38 cellular contexts compared by ENCODE assay signal in the genomic region with DNA sequence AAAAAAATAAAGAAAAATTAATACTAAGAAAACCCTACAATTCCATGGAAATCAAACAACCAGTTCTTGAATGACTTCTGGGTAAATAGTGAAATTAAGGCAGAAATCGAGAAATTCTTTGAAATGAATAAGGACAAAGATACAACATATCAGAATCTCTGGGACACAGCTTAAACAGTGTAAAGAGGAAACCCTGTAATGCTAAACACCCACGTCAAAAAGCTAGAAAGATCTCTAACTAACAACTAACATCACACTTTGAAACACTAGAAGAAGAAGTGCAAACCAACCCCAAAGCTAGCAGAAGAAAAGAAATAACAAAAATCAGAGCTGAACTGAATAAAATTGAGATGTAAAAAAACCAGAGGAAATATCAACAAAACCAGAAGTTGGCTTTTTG.
"Had no signal": no experiment of that assay in that cellular context is flagged by ENCODE, and none has a peak within 500 bp of the region (broad histone marks: within the 10 kb centered on the region; RNA-seq: fewer than 3 reads in every experiment).

No MANE protein-coding gene starts in this region.

- H3K27ac Mint-ChIP-seq: activated CD4-positive, alpha-beta memory T cell treated with anti-CD3 and anti-CD28 coated beads, Interleukin-2, amount 10 ng/mL, durations not matched to agents 7 days and 5 days; activated CD4-positive, alpha-beta T cell treated with anti-CD3 and anti-CD28 coated beads for 36 hours; activated CD4-positive, alpha-beta T cell treated with anti-CD3 and anti-CD28 coated beads, Interleukin-2, amount 10 ng/mL, durations not matched to agents 7 days and 5 days; activated CD8-positive, alpha-beta memory T cell treated with anti-CD3 and anti-CD28 coated beads, Interleukin-2, amount 10 ng/mL, durations not matched to agents 7 days and 5 days; activated CD8-positive, alpha-beta T cell treated with anti-CD3 and anti-CD28 coated beads, Interleukin-2, amount 10 ng/mL, durations not matched to agents 7 days and 5 days; activated naive CD4-positive, alpha-beta T cell treated with anti-CD3 and anti-CD28 coated beads for 36 hours; activated naive CD4-positive, alpha-beta T cell treated with anti-CD3 and anti-CD28 coated beads, Interleukin-2, amount 50 U/mL, for 24 hours; activated naive CD8-positive, alpha-beta T cell; activated naive CD8-positive, alpha-beta T cell treated with anti-CD3 and anti-CD28 coated beads, Interleukin-2, amount 10 ng/mL, durations not matched to agents 7 days and 5 days; activated naive CD8-positive, alpha-beta T cell treated with anti-CD3 and anti-CD28 coated beads, Interleukin-2, amount 50 U/mL, for 24 hours; activated T-cell treated with anti-CD3 and anti-CD28 coated beads, Interleukin-2, amount 50 U/mL, for 72 hours; activated T-helper 1 cell treated with anti-CD3 and anti-CD28 coated beads, Interleukin-12 subunit alpha, Interleukin-12 subunit beta, Interleukin-2, Interleukin-4 antibody, amounts not matched to agents 30 ng/mL and 10 ng/mL and 1 ng/mL, durations not matched to agents 14 hours and 24 hours and 36 hours; activated T-helper 17 cell treated with anti-CD3 and anti-CD28 coated beads, Interleukin-2, amount 50 U/mL, for 72 hours; T-helper 1 cell treated with Interleukin-12 subunit alpha and Interleukin-12 subunit beta and Interleukin-4 antibody, amounts not matched to agents 30 μg/mL and 1 μg/mL, for 36 hours; T-helper 2 cell treated with Interferon-gamma antibody and Interleukin-4, amounts not matched to agents 5 μg/mL and 100 μg/mL, for 36 hours; WTC11 had no signal

- H3K36me3 Mint-ChIP-seq: activated CD8-positive, alpha-beta memory T cell treated with anti-CD3 and anti-CD28 coated beads, Interleukin-2, amount 10 ng/mL, durations not matched to agents 7 days and 5 days; activated naive CD4-positive, alpha-beta T cell treated with anti-CD3 and anti-CD28 coated beads, Interleukin-2, amount 50 U/mL, for 24 hours; activated naive CD8-positive, alpha-beta T cell had no signal

- H3K4me1 Mint-ChIP-seq: WTC11 had no signal

- H3K27me3 Mint-ChIP-seq: activated CD4-positive, alpha-beta T cell treated with anti-CD3 and anti-CD28 coated beads for 36 hours; activated CD4-positive, alpha-beta T cell treated with anti-CD3 and anti-CD28 coated beads, Interleukin-2, amount 10 ng/mL, durations not matched to agents 7 days and 5 days; activated CD8-positive, alpha-beta memory T cell treated with anti-CD3 and anti-CD28 coated beads, Interleukin-2, amount 10 ng/mL, durations not matched to agents 7 days and 5 days; activated naive CD4-positive, alpha-beta T cell treated with anti-CD3 and anti-CD28 coated beads, Interleukin-2, amount 50 U/mL, for 24 hours; activated naive CD8-positive, alpha-beta T cell; activated naive CD8-positive, alpha-beta T cell treated with anti-CD3 and anti-CD28 coated beads, Interleukin-2, amount 10 ng/mL, durations not matched to agents 7 days and 5 days; activated naive CD8-positive, alpha-beta T cell treated with anti-CD3 and anti-CD28 coated beads, Interleukin-2, amount 50 U/mL, for 24 hours; activated T-helper 17 cell treated with anti-CD3 and anti-CD28 coated beads, Interleukin-2, amount 50 U/mL, for 72 hours had no signal

- DNase-seq: activated CD4-positive, alpha-beta memory T cell treated with anti-CD3 and anti-CD28 coated beads, Interleukin-2, amount 10 ng/mL, durations not matched to agents 7 days and 5 days; activated CD4-positive, alpha-beta T cell treated with anti-CD3 and anti-CD28 coated beads for 1 hour; activated CD4-positive, alpha-beta T cell treated with anti-CD3 and anti-CD28 coated beads for 36 hours; activated CD4-positive, alpha-beta T cell treated with anti-CD3 and anti-CD28 coated beads for 48 hours; activated CD4-positive, alpha-beta T cell treated with anti-CD3 and anti-CD28 coated beads, Interleukin-2, amount 10 ng/mL, durations not matched to agents 7 days and 5 days; activated CD4-positive, alpha-beta T cell treated with anti-CD3 and anti-CD28 coated beads, Interleukin-2, amount 50 U/mL, for 48 hours; activated CD4-positive, CD25-positive, alpha-beta regulatory T cell; activated CD8-positive, alpha-beta memory T cell treated with anti-CD3 and anti-CD28 coated beads for 24 hours; activated CD8-positive, alpha-beta memory T cell treated with anti-CD3 and anti-CD28 coated beads, Interleukin-2, amount 10 ng/mL, durations not matched to agents 7 days and 5 days; activated CD8-positive, alpha-beta memory T cell treated with anti-CD3 and anti-CD28 coated beads, Interleukin-2, amount 50 U/mL, for 48 hours; activated CD8-positive, alpha-beta T cell treated with anti-CD3 and anti-CD28 coated beads, Interleukin-2, amount 10 ng/mL, durations not matched to agents 7 days and 5 days; activated effector memory CD4-positive, alpha-beta T cell treated with anti-CD3 and anti-CD28 coated beads, Interleukin-2, amount 50 U/mL, for 16 hours; activated gamma-delta T cell treated with Interleukin-2 at 50 U/mL for 16 hours; activated naive CD4-positive, alpha-beta T cell; activated naive CD4-positive, alpha-beta T cell treated with anti-CD3 and anti-CD28 coated beads for 36 hours; activated naive CD8-positive, alpha-beta T cell treated with anti-CD3 and anti-CD28 coated beads, Interleukin-2, amount 10 ng/mL, durations not matched to agents 7 days and 5 days; activated naive CD8-positive, alpha-beta T cell treated with anti-CD3 and anti-CD28 coated beads, Interleukin-2, amount 50 U/mL, for 24 hours; activated T-cell treated with anti-CD3 and anti-CD28 coated beads, Interleukin-2, amount 50 U/mL, for 4 hours; activated T-cell treated with anti-CD3 and anti-CD28 coated beads, Interleukin-2, amount 50 U/mL, for 72 hours; amygdala; anterior cingulate cortex; body of pancreas; brain microvascular endothelial cell; central memory CD4-positive, alpha-beta T cell; cerebellar nuclear complex; SW 1271; T-helper 1 cell; T-helper 2 cell; T-helper 9 cell; WERI-Rb-1 had no signal

- H3K4me3 Mint-ChIP-seq: activated CD4-positive, alpha-beta memory T cell treated with anti-CD3 and anti-CD28 coated beads, Interleukin-2, amount 10 ng/mL, durations not matched to agents 7 days and 5 days; activated CD4-positive, alpha-beta T cell treated with anti-CD3 and anti-CD28 coated beads for 36 hours; activated CD4-positive, alpha-beta T cell treated with anti-CD3 and anti-CD28 coated beads, Interleukin-2, amount 10 ng/mL, durations not matched to agents 7 days and 5 days; activated CD8-positive, alpha-beta memory T cell treated with anti-CD3 and anti-CD28 coated beads, Interleukin-2, amount 10 ng/mL, durations not matched to agents 7 days and 5 days; activated CD8-positive, alpha-beta T cell treated with anti-CD3 and anti-CD28 coated beads, Interleukin-2, amount 10 ng/mL, durations not matched to agents 7 days and 5 days; activated naive CD4-positive, alpha-beta T cell treated with anti-CD3 and anti-CD28 coated beads for 36 hours; activated naive CD4-positive, alpha-beta T cell treated with anti-CD3 and anti-CD28 coated beads, Interleukin-2, amount 50 U/mL, for 24 hours; activated naive CD8-positive, alpha-beta T cell; activated naive CD8-positive, alpha-beta T cell treated with anti-CD3 and anti-CD28 coated beads, Interleukin-2, amount 10 ng/mL, durations not matched to agents 7 days and 5 days; activated naive CD8-positive, alpha-beta T cell treated with anti-CD3 and anti-CD28 coated beads, Interleukin-2, amount 50 U/mL, for 24 hours; activated T-cell treated with anti-CD3 and anti-CD28 coated beads, Interleukin-2, amount 50 U/mL, for 4 hours; activated T-cell treated with anti-CD3 and anti-CD28 coated beads, Interleukin-2, amount 50 U/mL, for 72 hours; activated T-helper 1 cell treated with anti-CD3 and anti-CD28 coated beads, Interleukin-12 subunit alpha, Interleukin-12 subunit beta, Interleukin-2, Interleukin-4 antibody, amounts not matched to agents 30 ng/mL and 10 ng/mL and 1 ng/mL, durations not matched to agents 14 hours and 24 hours and 36 hours; activated T-helper 17 cell treated with anti-CD3 and anti-CD28 coated beads, Interleukin-2, amount 50 U/mL, for 72 hours; T-helper 1 cell treated with Interleukin-12 subunit alpha and Interleukin-12 subunit beta and Interleukin-4 antibody, amounts not matched to agents 30 μg/mL and 1 μg/mL, for 36 hours; T-helper 2 cell treated with Interferon-gamma antibody and Interleukin-4, amounts not matched to agents 5 μg/mL and 100 μg/mL, for 36 hours; WTC11 had no signal

- H3K9me3 Mint-ChIP-seq: activated naive CD4-positive, alpha-beta T cell treated with anti-CD3 and anti-CD28 coated beads for 36 hours; activated naive CD4-positive, alpha-beta T cell treated with anti-CD3 and anti-CD28 coated beads, Interleukin-2, amount 50 U/mL, for 24 hours; activated naive CD8-positive, alpha-beta T cell treated with anti-CD3 and anti-CD28 coated beads, Interleukin-2, amount 50 U/mL, for 24 hours; activated T-cell treated with anti-CD3 and anti-CD28 coated beads, Interleukin-2, amount 50 U/mL, for 4 hours had no signal

- ATAC-seq: activated CD4-positive, alpha-beta T cell treated with anti-CD3 and anti-CD28 coated beads for 36 hours; activated CD4-positive, CD25-positive, alpha-beta regulatory T cell treated with anti-CD3 and anti-CD28 coated beads, Interleukin-2, amount 50 U/mL, for 24 hours; activated CD8-positive, alpha-beta memory T cell treated with anti-CD3 and anti-CD28 coated beads, Interleukin-2, amount 10 ng/mL, durations not matched to agents 7 days and 5 days; activated CD8-positive, alpha-beta T cell treated with anti-CD3 and anti-CD28 coated beads, Interleukin-2, amount 10 ng/mL, durations not matched to agents 7 days and 5 days; activated naive CD8-positive, alpha-beta T cell treated with anti-CD3 and anti-CD28 coated beads, Interleukin-2, amount 50 U/mL, for 24 hours; activated T-cell treated with anti-CD3 and anti-CD28 coated beads, Interleukin-2, amount 50 U/mL, for 4 hours; activated T-cell treated with anti-CD3 and anti-CD28 coated beads, Interleukin-2, amount 50 U/mL, for 72 hours; activated T-helper 17 cell treated with anti-CD3 and anti-CD28 coated beads, Interleukin-2, amount 50 U/mL, for 72 hours; body of pancreas; WTC11 had no signal
